1 cellular context compared by ENCODE assay signal in the genomic region with DNA sequence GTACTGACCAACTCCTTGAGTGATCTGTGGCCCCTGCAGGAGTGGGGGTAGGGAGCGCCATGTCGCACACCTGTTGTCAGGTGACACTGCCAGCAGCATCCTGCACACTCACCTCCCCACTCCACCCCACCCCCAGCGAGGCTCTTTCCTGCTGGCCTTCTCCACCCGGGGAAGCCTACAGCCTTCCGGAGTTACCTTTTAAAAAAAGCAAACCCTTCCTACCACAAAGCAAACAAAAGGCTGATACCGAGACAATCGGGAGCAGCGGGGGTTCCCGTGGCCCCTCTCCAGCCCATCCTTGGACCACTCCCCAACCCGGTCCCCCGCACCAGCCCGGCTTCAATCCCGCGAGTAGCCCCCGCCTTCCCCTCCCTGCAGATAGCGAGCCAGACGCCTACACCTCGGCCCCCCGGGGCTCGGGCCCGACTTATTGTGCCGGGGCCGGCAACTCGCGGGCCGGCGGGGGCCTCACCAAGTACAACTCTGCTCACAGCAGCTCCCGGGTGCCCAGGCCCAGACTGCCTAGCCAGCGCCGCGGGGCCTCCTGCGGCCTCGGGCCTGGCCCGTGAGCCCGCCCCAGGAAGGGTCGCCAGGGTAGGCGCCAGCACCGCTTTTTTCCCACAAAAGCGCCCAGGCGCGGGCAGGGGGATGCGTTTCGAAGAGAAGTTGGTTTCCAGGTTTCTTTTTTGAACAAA.
TF ChIP-seq lines count a peak whose summit lies in the region.

No MANE protein-coding gene starts in this region.

TF ChIP-seq in HepG2, 621 proteins besides CTCF, POLR2A, EP300 and RAD21 (continued from another document):
- TF ChIP-seq, protein P1, sequence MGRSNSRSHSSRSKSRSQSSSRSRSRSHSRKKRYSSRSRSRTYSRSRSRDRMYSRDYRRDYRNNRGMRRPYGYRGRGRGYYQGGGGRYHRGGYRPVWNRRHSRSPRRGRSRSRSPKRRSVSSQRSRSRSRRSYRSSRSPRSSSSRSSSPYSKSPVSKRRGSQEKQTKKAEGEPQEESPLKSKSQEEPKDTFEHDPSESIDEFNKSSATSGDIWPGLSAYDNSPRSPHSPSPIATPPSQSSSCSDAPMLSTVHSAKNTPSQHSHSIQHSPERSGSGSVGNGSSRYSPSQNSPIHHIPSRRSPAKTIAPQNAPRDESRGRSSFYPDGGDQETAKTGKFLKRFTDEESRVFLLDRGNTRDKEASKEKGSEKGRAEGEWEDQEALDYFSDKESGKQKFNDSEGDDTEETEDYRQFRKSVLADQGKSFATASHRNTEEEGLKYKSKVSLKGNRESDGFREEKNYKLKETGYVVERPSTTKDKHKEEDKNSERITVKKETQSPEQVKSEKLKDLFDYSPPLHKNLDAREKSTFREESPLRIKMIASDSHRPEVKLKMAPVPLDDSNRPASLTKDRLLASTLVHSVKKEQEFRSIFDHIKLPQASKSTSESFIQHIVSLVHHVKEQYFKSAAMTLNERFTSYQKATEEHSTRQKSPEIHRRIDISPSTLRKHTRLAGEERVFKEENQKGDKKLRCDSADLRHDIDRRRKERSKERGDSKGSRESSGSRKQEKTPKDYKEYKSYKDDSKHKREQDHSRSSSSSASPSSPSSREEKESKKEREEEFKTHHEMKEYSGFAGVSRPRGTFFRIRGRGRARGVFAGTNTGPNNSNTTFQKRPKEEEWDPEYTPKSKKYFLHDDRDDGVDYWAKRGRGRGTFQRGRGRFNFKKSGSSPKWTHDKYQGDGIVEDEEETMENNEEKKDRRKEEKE (IDR thresholded peaks at IDR 0.05), result no peak
TF ChIP-seq in HepG2: peak in this region for 23.
